Comparison of ENCODE assay signal across 10 cellular contexts in genomic region chr2:182366625-182367024, GRCh38.
DNase-seq lines count a peak whose midpoint lies in the region; ATAC-seq and TF ChIP-seq lines count a peak whose summit lies in the region.
"Had no signal": no experiment of that assay in that cellular context is flagged by ENCODE, and none has a peak within 500 bp of the region (broad histone marks: within the 10 kb centered on the region; RNA-seq: fewer than 3 reads in every experiment).

No MANE protein-coding gene starts in this region.

- DNase-seq in AG09319 (ENCODE audit: extremely low read depth, low read depth) (peak; percentile 44), M059J (ENCODE audit: low read depth) (peak; percentile 78), amniotic epithelial cell (ENCODE audit: low read depth) (peak; percentile 100), medulla oblongata (ENCODE audit: extremely low spot score) (peak; percentile 12), SW 1271 (lab: John Stamatoyannopoulos, UW) (no peak), MG63 (no peak)
- DNase-seq: CD4-positive, alpha-beta memory T cell; stimulated activated CD4-positive, alpha-beta T cell treated with anti-CD3 and anti-CD28 coated beads, Interleukin-2, amount 100 ng/mL, for 24 hours had no signal

- H3K4me3 ChIP-seq in MG63 = no peak overlapping the region

- no peak for TF ChIP-seq CTCF in AG09319 (IDR thresholded peaks at IDR 0.05; ENCODE audit: low read depth, low read length)

- ATAC-seq in HG02798 (IDR thresholded peaks at IDR 0.05; ENCODE audit: poor library complexity, unreplicated experiment) = no peak
- no peak for ATAC-seq in HG03520 (IDR thresholded peaks at IDR 0.05; ENCODE audit: unreplicated experiment)

- H3K36me3 ChIP-seq in MG63 = no peaks in the 10 kb centered on the region

- no peaks in the 10 kb centered on the region for H3K9me3 ChIP-seq in MG63

- H3K27me3 ChIP-seq in MG63 = no peaks in the 10 kb centered on the region

Comparison
In these comparisons a context has a peak if more than half of its experiments do, and no peak if none do; other contexts are left out.
1. DNase-seq: peak in AG09319 (single experiment), M059J (single experiment), amniotic epithelial cell (single experiment) and medulla oblongata (single experiment); none in SW 1271 (0 of 2) and MG63 (single experiment).